8 cellular contexts compared by ENCODE assay signal in the genomic region with DNA sequence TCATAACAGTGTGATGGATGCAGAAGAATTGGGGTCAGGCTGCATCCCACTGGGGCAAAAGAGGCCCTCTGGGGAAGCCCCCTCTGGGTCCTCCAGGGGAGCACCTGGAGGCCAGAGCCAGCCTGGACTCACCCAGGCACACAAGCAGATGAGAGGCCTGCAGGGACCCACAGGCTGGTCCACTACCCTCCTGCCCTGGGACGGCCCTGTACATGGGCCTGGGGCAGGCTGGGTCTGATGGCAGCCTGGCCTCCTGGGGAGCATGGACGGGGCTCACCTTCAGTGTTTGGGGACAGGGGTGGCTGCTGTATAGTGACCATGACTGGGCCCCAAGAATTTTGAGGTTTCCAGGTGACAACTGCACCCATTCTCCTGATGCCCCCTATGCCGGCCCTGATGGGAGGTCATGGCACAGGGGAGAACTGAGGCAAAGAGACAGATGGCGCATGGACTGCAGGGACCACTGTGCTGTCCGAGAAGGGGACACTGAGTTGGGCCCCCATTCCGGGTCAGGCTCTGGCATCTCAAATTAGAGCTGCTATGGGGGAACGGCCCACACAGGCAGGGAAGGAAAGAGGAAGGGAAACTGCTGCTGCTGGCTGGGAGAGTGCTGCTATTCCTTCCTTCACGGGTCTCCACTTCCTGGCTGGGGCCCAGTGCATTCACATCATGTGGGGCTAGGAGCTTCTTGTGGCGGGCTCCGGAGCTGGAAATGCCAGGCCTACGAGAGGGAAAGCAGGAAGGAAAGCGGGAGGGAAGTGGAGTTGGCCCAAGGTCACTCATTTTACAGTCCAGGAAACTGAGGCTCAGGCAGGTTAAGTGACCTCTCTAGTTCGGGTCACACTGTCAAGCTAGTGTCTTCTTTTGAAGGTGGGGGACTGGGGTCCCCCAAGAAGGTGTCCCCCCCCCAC. TPM values are rescaled to one million over a fixed set of nuclear protein-coding genes. Genes with fewer than 3 reads are reported as not detected.
DNase-seq lines count a peak whose midpoint lies in the region; ATAC-seq and TF ChIP-seq lines count a peak whose summit lies in the region.

No MANE protein-coding gene starts in this region.

- H3K36me3 ChIP-seq in SJSA1 (peaks cover 4% of the 10 kb centered on the region), muscle layer of duodenum (ENCODE audit: control insufficient read depth in 1 of 2, insufficient read depth in 2 of 2, low read length in 2 of 2) (no peaks in the 10 kb centered on the region)

- H3K9me3 ChIP-seq in SJSA1 (replicated peaks), result peaks cover 3% of the 10 kb centered on the region
- peaks cover 0 to 11% of the 10 kb centered on the region in 2 donors for H3K9me3 ChIP-seq in muscle layer of duodenum (ENCODE audit: control insufficient read depth in 1 of 2, low read length in 2 of 2)

- ATAC-seq in HG03159 (IDR thresholded peaks at IDR 0.05; ENCODE audit: unreplicated experiment) (no peak), GM18861 (IDR thresholded peaks at IDR 0.05; ENCODE audit: unreplicated experiment) (no peak), GM18867 (IDR thresholded peaks at IDR 0.05; ENCODE audit: unreplicated experiment) (no peak)

- peak; percentile 20 for DNase-seq in activated T-cell treated with anti-CD3 and anti-CD28 coated beads, Interleukin-2, amount 50 U/mL, for 1 hour
- DNase-seq in activated T-cell treated with anti-CD3 and anti-CD28 coated beads for 4 hours, result no peak
- no peak for DNase-seq in SJSA1 (ENCODE audit: low read depth in 1 of 2, low spot score in 2 of 2)
- DNase-seq in epithelial cell of esophagus (ENCODE audit: low read depth), result no peak

- peak overlapping the region; percentile 80 for H3K27ac ChIP-seq in SJSA1
- H3K27ac ChIP-seq in muscle layer of duodenum (ENCODE audit: low read length), result peak overlapping the region; percentile 90

- TF ChIP-seq CTCF in epithelial cell of esophagus (IDR thresholded peaks at IDR 0.05; ENCODE audit: insufficient read depth, low read depth, low read length, missing control alignments), result no peak

- H3K4me1 ChIP-seq in SJSA1 (replicated peaks) (peaks cover 38% of the 10 kb centered on the region), muscle layer of duodenum (ENCODE audit: control insufficient read depth in 1 of 2, insufficient read depth in 2 of 2, low read length in 2 of 2) (peaks cover 38 to 53% of the 10 kb centered on the region in 2 donors)

- no peaks in the 10 kb centered on the region for H3K27me3 ChIP-seq in SJSA1 (replicated peaks)
- H3K27me3 ChIP-seq in muscle layer of duodenum (ENCODE audit: low read depth, low read length), result no peaks in the 10 kb centered on the region

- H3K4me3 ChIP-seq in SJSA1, result peak overlapping the region; percentile 42
- H3K4me3 ChIP-seq in epithelial cell of esophagus (ENCODE audit: low read length), result peak overlapping the region; percentile 46
- peak overlapping the region in 1 of 2 donors; percentile 54 for H3K4me3 ChIP-seq in muscle layer of duodenum (ENCODE audit: low read depth in 1 of 2, low read length in 2 of 2)

RNA-seq across cellular contexts. Expression of a gene that starts 1.5 kb away (rescaled TPM):
- 33.3 and 41.5 TPM in 2 replicates for total RNA-seq in SJSA1 (2014; rRNA removed; shearing (Covaris generic))

RNA-seq across cellular contexts. Expression of a gene that starts 36.0 kb away (rescaled TPM):
- total RNA-seq in SJSA1 (2014; rRNA removed; shearing (Covaris generic)), result not detected in 2 replicates

RNA-seq across cellular contexts. Expression of a gene that starts 39.5 kb away (rescaled TPM):
- 24.2 and 34.8 TPM in 2 replicates for total RNA-seq in SJSA1 (2014; rRNA removed; shearing (Covaris generic))
